In the genomic region with DNA sequence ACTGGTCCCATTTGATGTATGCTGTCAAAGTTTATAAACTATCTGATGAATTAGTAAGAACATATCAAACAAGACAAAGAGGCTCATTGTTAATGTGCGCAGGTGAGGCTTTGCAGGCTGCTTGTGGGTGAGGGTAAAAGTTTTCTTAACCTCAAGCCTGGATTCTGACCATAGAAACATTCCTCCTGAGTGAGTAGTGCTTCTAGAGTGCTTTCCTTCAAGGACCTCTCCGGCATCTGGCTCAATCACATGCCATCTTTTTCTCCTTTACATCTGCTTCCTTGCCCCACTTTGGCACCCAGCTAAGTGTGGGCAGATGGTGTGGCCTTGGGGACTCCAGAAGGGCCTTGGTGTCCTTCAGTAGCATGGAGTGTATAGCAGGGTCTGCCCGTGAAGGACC, we compare ENCODE assay signal across 1 cellular context.
TF ChIP-seq lines count a peak whose summit lies in the region.

No MANE protein-coding gene starts in this region.

TF ChIP-seq in HepG2, 621 proteins besides CTCF, POLR2A, EP300 and RAD21 (continued from another document):
- no peak for TF ChIP-seq E2F2 (CRISPR knock-in tag; IDR thresholded peaks at IDR 0.05; ENCODE audit: borderline replicate concordance)
- TF ChIP-seq NFE2L1 (CRISPR knock-in tag; IDR thresholded peaks at IDR 0.05; ENCODE audit: borderline replicate concordance): no peak
- TF ChIP-seq NONO (IDR thresholded peaks at IDR 0.05): no peak
- no peak for TF ChIP-seq NONO (CRISPR knock-in tag; conservative IDR thresholded peaks at IDR 0.05)
- TF ChIP-seq ZMYM4 (CRISPR knock-in tag; IDR thresholded peaks at IDR 0.05): no peak
- no peak for TF ChIP-seq ZNF747 (CRISPR knock-in tag; IDR thresholded peaks at IDR 0.05; ENCODE audit: borderline replicate concordance)
- no peak for TF ChIP-seq RAD51 (IDR thresholded peaks at IDR 0.05; ENCODE audit: borderline replicate concordance)
- TF ChIP-seq ETV5 (CRISPR knock-in tag; IDR thresholded peaks at IDR 0.05; ENCODE audit: borderline replicate concordance): no peak
